8 cellular contexts compared by ENCODE assay signal in the genomic region with DNA sequence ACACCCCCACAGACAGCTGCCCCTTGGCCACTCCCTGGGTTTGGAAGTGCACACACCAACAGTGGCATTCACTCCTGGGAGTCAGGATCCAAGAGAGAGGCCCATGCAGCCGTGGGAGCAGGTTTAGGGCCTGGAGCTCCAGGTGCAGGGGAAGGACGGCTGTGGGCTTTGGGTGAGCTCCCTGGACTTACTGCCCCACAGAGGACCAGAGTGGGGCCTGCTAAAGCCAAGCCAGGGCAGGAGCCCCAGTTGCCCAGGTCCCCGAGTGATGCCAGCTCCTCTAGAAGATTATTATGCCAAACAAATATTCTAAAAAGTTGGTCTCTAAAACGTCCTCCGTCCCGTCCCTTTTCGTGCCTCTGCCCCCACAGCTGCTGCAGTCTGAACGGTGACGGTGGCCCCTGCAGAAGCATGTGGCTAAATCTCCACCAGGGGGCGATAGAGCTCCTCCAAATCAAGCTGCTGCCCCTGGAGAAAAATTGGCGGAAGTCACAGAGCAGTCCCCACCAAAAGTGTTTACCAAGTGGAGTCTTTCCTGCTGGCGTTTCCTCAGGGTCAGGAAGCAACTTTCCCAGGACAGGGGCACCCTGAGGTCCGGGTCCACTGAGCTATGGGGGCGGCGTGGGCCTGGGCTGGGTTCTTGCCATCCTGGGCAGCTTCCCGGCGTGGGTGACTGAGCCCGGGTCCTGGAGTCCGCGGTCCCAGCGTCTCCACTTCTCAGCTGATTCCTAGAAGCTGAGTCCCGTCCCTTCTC.
DNase-seq lines count a peak whose midpoint lies in the region; ATAC-seq, FAIRE-seq and TF ChIP-seq lines count a peak whose summit lies in the region.

No MANE protein-coding gene starts in this region.

- H3K4me1 ChIP-seq in HUES6 (ENCODE audit: control insufficient read depth, insufficient read depth, low read length): peaks cover 12% of the 10 kb centered on the region; the same call in 1 of the 2 replicates

- TF ChIP-seq CTCF in GM12801 (IDR thresholded peaks at IDR 0.05; ENCODE audit: extremely low read depth, insufficient read length): peak; percentile 67

- H3K4me3 ChIP-seq in HUES6 (ENCODE audit: low read depth, low read length): 0 out of 2 replicates have a peak overlapping the region, but pooled peaks have one; percentile 19

- no peak for ATAC-seq in GM18870 (IDR thresholded peaks at IDR 0.05; ENCODE audit: unreplicated experiment)

- FAIRE-seq in endometrium (lab: Jason Lieb, UNC): peak; percentile 23

- H3K9me3 ChIP-seq in HUES6 (ENCODE audit: control insufficient read depth, insufficient read depth, low read depth, low read length): no peaks in the 10 kb centered on the region

- no peaks in the 10 kb centered on the region for H3K27me3 ChIP-seq in HUES6 (ENCODE audit: control insufficient read depth, insufficient read depth, low read length)

- no peak overlapping the region for H3K9ac ChIP-seq in HUES6 (ENCODE audit: low read length)

- no peak overlapping the region for H3K27ac ChIP-seq in HUES6 (ENCODE audit: low read depth, low read length)

- DNase-seq in NOMO-1 (lab: John Stamatoyannopoulos, UW; ENCODE audit: unreplicated experiment in 2 of 2) (peak; percentile 64 to 91), middle frontal gyrus (ENCODE audit: extremely low spot score, low spot score) (peak; percentile 85)
- DNase-seq in activated CD8-positive, alpha-beta memory T cell treated with anti-CD3 and anti-CD28 coated beads for 4 hours (ENCODE audit: low read depth in 2 of 2): peak; percentile 81 to 82
- DNase-seq in stimulated activated CD8-positive, alpha-beta memory T cell treated with anti-CD3 and anti-CD28 coated beads, Interleukin-15, amount 100 ng/mL, for 48 hours (ENCODE audit: low read depth in 2 of 2): peak; percentile 74 to 82

- H3K36me3 ChIP-seq in HUES6 (ENCODE audit: control insufficient read depth, insufficient read depth, low read length): peaks cover 14% of the 10 kb centered on the region
